9 cellular contexts compared by ENCODE assay signal in the genomic region with DNA sequence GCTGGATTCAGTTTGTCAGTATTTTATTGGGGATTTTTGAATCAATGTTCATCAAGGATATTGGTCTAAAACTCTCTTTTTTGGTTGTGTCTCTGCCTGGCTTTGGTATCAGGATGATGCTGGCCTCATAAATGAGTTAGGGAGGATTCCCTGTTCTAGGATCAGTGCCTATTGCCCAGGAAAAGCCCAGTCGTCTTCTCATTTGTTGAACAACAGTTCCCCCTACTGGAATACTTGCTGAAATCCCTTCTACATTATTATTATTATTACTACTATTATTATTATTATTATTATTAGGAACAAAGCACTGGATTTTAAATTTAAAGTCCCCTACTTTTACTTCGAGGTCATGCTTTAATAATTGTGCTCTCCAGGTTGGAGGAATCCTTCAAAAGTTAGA.
DNase-seq lines count a peak whose midpoint lies in the region; TF ChIP-seq lines count a peak whose summit lies in the region.
"Had no signal": no experiment of that assay in that cellular context is flagged by ENCODE, and none has a peak within 500 bp of the region (broad histone marks: within the 10 kb centered on the region; RNA-seq: fewer than 3 reads in every experiment).

No MANE protein-coding gene starts in this region.

- TF ChIP-seq POLR2A in tibial nerve (IDR thresholded peaks at IDR 0.05): no peak

- H3K4me3 ChIP-seq in cardiac fibroblast (replicated peaks in 1 of 2; ENCODE audit: low read depth in 2 of 2, low read length in 2 of 2) (no peak overlapping the region), neural progenitor cell (no peak overlapping the region), coronary artery (no peak overlapping the region), tibial nerve (no peak overlapping the region)

- H3K9ac ChIP-seq in neural progenitor cell: no peak overlapping the region

- H3K9me3 Mint-ChIP-seq in neural progenitor cell: peaks cover 4% of the 10 kb centered on the region

- H3K27me3 Mint-ChIP-seq in neural progenitor cell (ENCODE audit: insufficient read depth, low read depth): no peaks in the 10 kb centered on the region

- TF ChIP-seq CTCF in cardiac fibroblast (IDR thresholded peaks at IDR 0.05; ENCODE audit: low read depth, low read length) (no peak), neural progenitor cell (IDR thresholded peaks at IDR 0.05) (peak; percentile 63), coronary artery (IDR thresholded peaks at IDR 0.05) (no peak), tibial nerve (IDR thresholded peaks at IDR 0.05) (peak in 1 of 5 experiments; percentile 12)

- no peaks in the 10 kb centered on the region for H3K4me1 ChIP-seq in neural progenitor cell
- no peaks in the 10 kb centered on the region for H3K4me1 ChIP-seq in tibial nerve

- H3K4me3 Mint-ChIP-seq in neural progenitor cell: no peak overlapping the region

- no peaks in the 10 kb centered on the region for H3K9me3 ChIP-seq in neural progenitor cell (ENCODE audit: low read depth)
- H3K9me3 ChIP-seq in tibial nerve: no peaks in the 10 kb centered on the region

- no peak for TF ChIP-seq EP300 in tibial nerve (IDR thresholded peaks at IDR 0.05)

- DNase-seq in DMS 273 (lab: John Stamatoyannopoulos, UW; ENCODE audit: unreplicated experiment): peak; percentile 67
- no peak for DNase-seq in DMS 273 treated with DMSO at 0.1 percent for 48 hours (lab: John Stamatoyannopoulos, UW)
- peak; percentile 27 for DNase-seq in NCI-H2029 (lab: John Stamatoyannopoulos, UW)
- peak; percentile 29 to 52 for DNase-seq in cardiac fibroblast (ENCODE audit: low read depth in 2 of 2)
- DNase-seq in neural progenitor cell (ENCODE audit: low spot score): peak; percentile 57
- DNase-seq in activated effector memory CD4-positive, alpha-beta T cell treated with anti-CD3 and anti-CD28 coated beads, Interleukin-2, amount 50 U/mL, for 16 hours: no peak
- DNase-seq in coronary artery (ENCODE audit: low spot score): no peak
- no peak for DNase-seq in tibial nerve (ENCODE audit: low spot score in 2 of 2)
- DNase-seq: small intestine had no signal

- no peaks in the 10 kb centered on the region for H4K20me1 ChIP-seq in neural progenitor cell (ENCODE audit: low read depth)

- H3K27me3 ChIP-seq in neural progenitor cell (no peaks in the 10 kb centered on the region), tibial nerve (no peaks in the 10 kb centered on the region)

- H2AFZ ChIP-seq in neural progenitor cell (replicated peaks): no peak overlapping the region

- WGBS in tibial nerve, 2 donors: 19 to 21% methylated on average over 2 of the region's 2 CpGs

- H3F3A ChIP-seq in neural progenitor cell (ENCODE audit: low read depth): no peaks in the 10 kb centered on the region

- no peaks in the 10 kb centered on the region for H3K4me1 Mint-ChIP-seq in neural progenitor cell

- H3K36me3 Mint-ChIP-seq in neural progenitor cell: no peaks in the 10 kb centered on the region

- H3K27ac Mint-ChIP-seq in neural progenitor cell: no peak overlapping the region

- no peak overlapping the region for H3K4me2 ChIP-seq in neural progenitor cell

- H3K36me3 ChIP-seq in neural progenitor cell: no peaks in the 10 kb centered on the region
- no peaks in the 10 kb centered on the region for H3K36me3 ChIP-seq in tibial nerve

- no peaks in the 10 kb centered on the region for H3K79me2 ChIP-seq in neural progenitor cell (ENCODE audit: low read depth)

- H3K27ac ChIP-seq in neural progenitor cell: no peak overlapping the region
- H3K27ac ChIP-seq in coronary artery: no peak overlapping the region
- H3K27ac ChIP-seq in tibial nerve: no peak overlapping the region

Comparison
In these comparisons a context has a peak if more than half of its experiments do, and no peak if none do; other contexts are left out.
1. DNase-seq: peak in DMS 273 (single experiment), NCI-H2029 (single experiment), cardiac fibroblast (2 of 2) and neural progenitor cell (single experiment); none in DMS 273 treated with DMSO at 0.1 percent for 48 hours (single experiment), activated effector memory CD4-positive, alpha-beta T cell treated with anti-CD3 and anti-CD28 coated beads, Interleukin-2, amount 50 U/mL, for 16 hours (single experiment), coronary artery (single experiment) and tibial nerve (0 of 2).